In genomic region chr2:120448427-120448826, GRCh38 we compare ENCODE assay signal across 6 cellular contexts.
"Had no signal": no experiment of that assay in that cellular context is flagged by ENCODE, and none has a peak within 500 bp of the region (broad histone marks: within the 10 kb centered on the region; RNA-seq: fewer than 3 reads in every experiment).

No MANE protein-coding gene starts in this region.

- ATAC-seq: K562 had no signal

- H3K4me3 ChIP-seq: GM23338, K562 had no signal

- DNase-seq: H9, HCEC 1CT, IMR-90, KG1 had no signal
